21 cellular contexts compared by ENCODE assay signal in the genomic region with DNA sequence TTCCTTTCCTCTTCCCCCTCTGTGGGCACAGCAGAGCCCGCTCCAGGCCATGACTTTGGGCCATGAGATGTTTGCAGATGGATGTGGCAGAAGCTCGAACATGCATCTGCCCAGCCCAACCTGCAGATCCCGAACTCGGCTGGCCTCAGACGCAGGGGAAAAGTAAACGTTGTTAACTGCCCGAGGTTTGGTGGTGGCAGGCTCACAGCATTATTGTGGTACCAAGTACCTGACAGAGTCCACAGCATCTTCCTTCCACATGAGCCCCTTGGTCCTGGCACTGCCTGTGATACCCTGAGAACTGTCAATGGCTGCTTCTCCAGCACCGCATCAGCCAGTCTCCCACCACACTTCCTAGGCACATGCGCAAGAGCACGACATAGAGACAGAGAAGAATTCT.
"Had no signal": no experiment of that assay in that cellular context is flagged by ENCODE, and none has a peak within 500 bp of the region (broad histone marks: within the 10 kb centered on the region; RNA-seq: fewer than 3 reads in every experiment).

No MANE protein-coding gene starts in this region.

- H3K27ac Mint-ChIP-seq: dendritic cell treated with granulocyte-macrophage colony-stimulating factor and Interleukin-4, amounts not matched to agents 40 ng/mL and 50 ng/mL, for 4 days; effector memory CD8-positive, alpha-beta T cell; endodermal cell; mesothelial cell of epicardium had no signal

- H3K27me3 Mint-ChIP-seq: dendritic cell treated with granulocyte-macrophage colony-stimulating factor and Interleukin-4, amounts not matched to agents 40 ng/mL and 50 ng/mL, for 4 days; effector memory CD8-positive, alpha-beta T cell had no signal

- H3K4me3 Mint-ChIP-seq: dendritic cell treated with granulocyte-macrophage colony-stimulating factor and Interleukin-4, amounts not matched to agents 40 ng/mL and 50 ng/mL, for 4 days; effector memory CD8-positive, alpha-beta T cell; endodermal cell; mesothelial cell of epicardium had no signal

- DNase-seq: cortex of kidney; effector CD8-positive, alpha-beta T cell; effector memory CD8-positive, alpha-beta T cell; endodermal cell; erythroblast; esophagus squamous epithelium; foreskin fibroblast; foreskin melanocyte; gastrocnemius medialis; glutamatergic neuron; heart right ventricle; hippocampal formation; left cardiac atrium; left lung; left ventricle myocardium superior; lower lobe of right lung; mesenchymal stem cell; mucosa of descending colon had no signal

- ATAC-seq: effector memory CD8-positive, alpha-beta T cell; esophagus mucosa; gastrocnemius medialis; heart right ventricle; left cardiac atrium; left lung; left ventricle myocardium superior; lower lobe of right lung; mucosa of descending colon had no signal

- H3K36me3 Mint-ChIP-seq: mesothelial cell of epicardium had no signal

- H3K9me3 Mint-ChIP-seq: endodermal cell, mesothelial cell of epicardium had no signal
